In the genomic region with DNA sequence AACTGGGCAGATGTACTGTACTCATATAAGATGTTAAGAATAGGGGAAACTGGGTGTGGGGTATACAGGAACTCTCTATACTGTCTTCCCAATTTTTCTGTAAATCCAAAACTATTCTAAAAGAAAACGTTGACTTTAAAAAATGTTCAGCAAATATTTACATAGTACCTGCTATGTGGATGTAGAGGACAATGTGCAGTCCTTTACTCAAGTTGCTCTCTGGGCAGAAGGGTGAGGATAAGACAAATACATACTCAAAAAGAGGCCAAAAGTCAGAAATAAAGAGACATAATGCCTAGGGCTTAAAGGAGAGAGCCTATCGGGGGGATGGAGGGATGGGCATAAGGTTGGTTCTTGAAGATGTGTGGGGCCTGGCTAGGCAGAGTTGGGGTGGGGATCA, we compare ENCODE assay signal across 8 cellular contexts. TPM values are rescaled to one million over a fixed set of nuclear protein-coding genes. Genes with fewer than 3 reads are reported as not detected.
"Had no signal": no experiment of that assay in that cellular context is flagged by ENCODE, and none has a peak within 500 bp of the region (broad histone marks: within the 10 kb centered on the region; RNA-seq: fewer than 3 reads in every experiment).

No MANE protein-coding gene starts in this region.

- H3K27ac ChIP-seq: GM23248, HL-60 had no signal

- ATAC-seq: K562 had no signal

- H3K9ac ChIP-seq: GM23248 had no signal

- H2AFZ ChIP-seq: GM23248 had no signal

- H3K4me3 ChIP-seq: GM23248, K562 had no signal

- DNase-seq: GM23248, GOT3, H7, HCEC 1CT, IMR-90, KG1 had no signal

RNA-seq across cellular contexts. Expression of gene PPP1R36, which starts 44.7 kb away (rescaled TPM):
- polyA plus RNA-seq: K562 had no signal

RNA-seq across cellular contexts. Expression of gene HSPA2, which starts 53.9 kb away (rescaled TPM):
- total RNA-seq: K562 had no signal
- polyA plus RNA-seq: K562 had no signal
